Comparison of ENCODE assay signal across 1 cellular context in genomic region chr3:179653777-179654117, GRCh38.
A peak's percentile ranks its signal among the peaks of the same experiment; 100 is the strongest.
TF ChIP-seq lines count a peak whose summit lies in the region.

No MANE protein-coding gene starts in this region.

TF ChIP-seq in K562, 482 proteins besides CTCF, POLR2A, EP300 and RAD21:
- TF ChIP-seq ZNF511 (CRISPR knock-in tag; IDR thresholded peaks at IDR 0.05) (peak; percentile 50; the same call in 1 of the 2 replicates), SAP30 (IDR thresholded peaks at IDR 0.05; ENCODE audit: borderline replicate concordance, insufficient read depth, low read depth, low read length, poor library complexity, severe bottlenecking) (no peak)
